In the genomic region with DNA sequence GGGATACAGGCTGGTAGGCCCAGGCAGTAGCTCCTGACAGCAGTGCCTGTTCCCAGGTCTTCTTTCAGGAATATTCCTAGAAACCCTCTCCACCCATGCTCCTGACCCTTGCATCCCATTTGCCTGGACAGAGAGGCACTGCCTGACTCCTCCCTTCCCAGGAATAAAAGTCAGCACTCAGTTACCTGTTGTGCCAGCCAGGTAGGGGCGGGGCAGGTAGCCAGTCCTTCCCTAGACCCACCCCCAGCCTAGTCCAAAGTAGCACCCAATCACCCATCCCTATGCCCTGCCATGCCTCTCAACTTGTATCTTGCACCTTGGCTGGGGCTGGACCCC, we compare ENCODE assay signal across 16 cellular contexts.
A peak's percentile ranks its signal among the peaks of the same experiment; 100 is the strongest.
DNase-seq lines count a peak whose midpoint lies in the region; ATAC-seq and TF ChIP-seq lines count a peak whose summit lies in the region.
"Had no signal": no experiment of that assay in that cellular context is flagged by ENCODE, and none has a peak within 500 bp of the region (broad histone marks: within the 10 kb centered on the region; RNA-seq: fewer than 3 reads in every experiment).

No MANE protein-coding gene starts in this region.

- H3K4me3 ChIP-seq in fibroblast of lung (replicated peaks in 1 of 4; ENCODE audit: control extremely low read depth in 1 of 4, insufficient read depth in 1 of 4, low read depth in 3 of 4, low read length in 4 of 4) (no peak overlapping the region), osteoblast (ENCODE audit: insufficient read depth, low read length) (no peak overlapping the region)
- H3K4me3 ChIP-seq: SJCRH30 had no signal

- TF ChIP-seq CTCF in fibroblast of lung (conservative IDR thresholded peaks at IDR 0.05 in 1 of 2, IDR thresholded peaks at IDR 0.05 in 1 of 2; ENCODE audit: low read depth in 1 of 2, low read length in 2 of 2) (no peak), osteoblast (IDR thresholded peaks at IDR 0.05; ENCODE audit: extremely low read depth, low read depth, low read length) (no peak)

- H3K4me1 ChIP-seq in fibroblast of lung (ENCODE audit: control insufficient read depth, extremely low read depth, insufficient read depth, low read length), result peaks cover 15% of the 10 kb centered on the region
- H3K4me1 ChIP-seq in osteoblast (ENCODE audit: insufficient read depth, low read length), result peaks cover 14% of the 10 kb centered on the region
- H3K4me1 ChIP-seq: SJCRH30 had no signal

- no peaks in the 10 kb centered on the region for H3K9me3 ChIP-seq in fibroblast of lung (ENCODE audit: control insufficient read depth, insufficient read depth, low read depth, low read length)
- H3K9me3 ChIP-seq in osteoblast (ENCODE audit: low read depth, low read length), result no peaks in the 10 kb centered on the region
- H3K9me3 ChIP-seq: SJCRH30 had no signal

- no peak for ATAC-seq in Right ventricle myocardium superior (ENCODE audit: poor library complexity)
- ATAC-seq in left ventricle myocardium superior, result no peak

- no peaks in the 10 kb centered on the region for H4K20me1 ChIP-seq in fibroblast of lung (ENCODE audit: control insufficient read depth, extremely low read depth, insufficient read depth, low read length)
- H4K20me1 ChIP-seq in osteoblast (ENCODE audit: insufficient read depth, low read length), result no peaks in the 10 kb centered on the region

- H3K36me3 ChIP-seq in fibroblast of lung (ENCODE audit: control insufficient read depth, insufficient read depth, low read length), result no peaks in the 10 kb centered on the region
- H3K36me3 ChIP-seq in osteoblast (ENCODE audit: insufficient read depth, low read length), result no peaks in the 10 kb centered on the region
- H3K36me3 ChIP-seq: SJCRH30 had no signal

- H3K79me2 ChIP-seq in fibroblast of lung (ENCODE audit: control insufficient read depth, insufficient read depth, low read length) (no peaks in the 10 kb centered on the region), osteoblast (ENCODE audit: insufficient read depth, low read length) (no peaks in the 10 kb centered on the region)

- DNase-seq in Right ventricle myocardium superior, result peak; percentile 19
- DNase-seq in left ventricle myocardium superior, result no peak
- no peak for DNase-seq in fibroblast of lung (ENCODE audit: low read depth in 2 of 2)
- no peak for DNase-seq in osteoblast (ENCODE audit: insufficient read length, low spot score, missing footprints)
- DNase-seq in NCI-H526 (lab: John Stamatoyannopoulos, UW), result no peak
- DNase-seq in NCI-H2029 treated with DMSO at 0.1 percent for 48 hours (lab: John Stamatoyannopoulos, UW), result no peak
- no peak for DNase-seq in NCI-H510A treated with DMSO at 0.1 percent for 48 hours (lab: John Stamatoyannopoulos, UW)
- DNase-seq in SHP77 treated with DMSO at 0.1 percent for 48 hours (lab: John Stamatoyannopoulos, UW), result no peak
- DNase-seq: COR-L47, DMS53, NCI-H1092, NCI-H1694, SJCRH30 had no signal

- H2AFZ ChIP-seq in fibroblast of lung (ENCODE audit: low read length), result no peak overlapping the region
- H2AFZ ChIP-seq in osteoblast (ENCODE audit: low read length), result no peak overlapping the region

- peak overlapping the region; percentile 70 for H3K27ac ChIP-seq in fibroblast of lung (ENCODE audit: insufficient read depth, low read length)
- peak overlapping the region; percentile 87 for H3K27ac ChIP-seq in osteoblast (ENCODE audit: low read depth, low read length)
- H3K27ac ChIP-seq: C4-2B, HL-60, KMS-11, SJCRH30 had no signal

- H3K9ac ChIP-seq in fibroblast of lung (ENCODE audit: insufficient read depth, low read length), result no peak overlapping the region
- H3K9ac ChIP-seq: KMS-11 had no signal

- H3K4me2 ChIP-seq in fibroblast of lung (ENCODE audit: extremely low read depth, insufficient read depth, low read length) (no peak overlapping the region), osteoblast (ENCODE audit: insufficient read depth, low read length) (no peak overlapping the region)
- H3K4me2 ChIP-seq: KMS-11 had no signal

- H3K27me3 ChIP-seq in fibroblast of lung (ENCODE audit: control insufficient read depth, insufficient read depth, low read length) (no peaks in the 10 kb centered on the region), osteoblast (ENCODE audit: insufficient read depth, low read length) (no peaks in the 10 kb centered on the region)
- H3K27me3 ChIP-seq: SJCRH30 had no signal

- intact Hi-C loops in Right ventricle myocardium superior (cut with DNase I), result no loop called here
- intact Hi-C loops in left ventricle myocardium superior (cut with micrococcal nuclease), result no loop called here
